19 cellular contexts compared by ENCODE assay signal in genomic region chr10:114273910-114274309, GRCh38. TPM values are rescaled to one million over a fixed set of nuclear protein-coding genes. Genes with fewer than 3 reads are reported as not detected.
DNase-seq lines count a peak whose midpoint lies in the region; TF ChIP-seq lines count a peak whose summit lies in the region.
"Had no signal": no experiment of that assay in that cellular context is flagged by ENCODE, and none has a peak within 500 bp of the region (broad histone marks: within the 10 kb centered on the region; RNA-seq: fewer than 3 reads in every experiment).

No MANE protein-coding gene starts in this region.

- DNase-seq in coronary artery (ENCODE audit: low spot score) (peak; percentile 45), islet precursor cell (peak; percentile 17), posterior vena cava (ENCODE audit: low spot score) (peak; percentile 22), NCI-H510A treated with DMSO at 0.1 percent for 48 hours (lab: John Stamatoyannopoulos, UW) (no peak), retina (no peak), amygdala (lab: John Stamatoyannopoulos, UW) (no peak)
- DNase-seq: ACHN; BE2C; C1 segment of cervical spinal cord; Caco-2; CD4-positive, CD25-positive, alpha-beta regulatory T cell; CD8-positive, alpha-beta memory T cell; GDM1; GM23248 had no signal

- intact Hi-C loops in posterior vena cava (cut with DNase I), result no loop called here

- no peak for TF ChIP-seq CTCF in coronary artery (IDR thresholded peaks at IDR 0.05)

- no peak overlapping the region for H3K27ac ChIP-seq in coronary artery
- H3K27ac ChIP-seq: GM23248, HL-60 had no signal

- H3K4me3 ChIP-seq in coronary artery, result no peak overlapping the region
- H3K4me3 ChIP-seq: GM23248, HAP-1 had no signal

RNA-seq across cellular contexts. Expression of gene VWA2, which starts 34.9 kb away (rescaled TPM):
- total RNA-seq in posterior vena cava, result not detected
- total RNA-seq: CD8-positive, alpha-beta memory T cell; Daoy; GM23248; H4; HT1080 had no signal

Comparison
In these comparisons a context has a peak if more than half of its experiments do, and no peak if none do; other contexts are left out.
1. DNase-seq: peak in coronary artery (single experiment), islet precursor cell (single experiment) and posterior vena cava (single experiment); none in NCI-H510A treated with DMSO at 0.1 percent for 48 hours (single experiment), retina (single experiment) and amygdala (0 of 56).